10 cellular contexts compared by ENCODE assay signal in genomic region chr2:109125595-109126500, GRCh38. TPM values are rescaled to one million over a fixed set of nuclear protein-coding genes. Genes with fewer than 3 reads are reported as not detected.
A peak's percentile ranks its signal among the peaks of the same experiment; 100 is the strongest.
DNase-seq lines count a peak whose midpoint lies in the region; ATAC-seq and TF ChIP-seq lines count a peak whose summit lies in the region.
"Had no signal": no experiment of that assay in that cellular context is flagged by ENCODE, and none has a peak within 500 bp of the region (broad histone marks: within the 10 kb centered on the region; RNA-seq: fewer than 3 reads in every experiment).

No MANE protein-coding gene starts in this region.

- ATAC-seq in HG02610 (IDR thresholded peaks at IDR 0.05; ENCODE audit: unreplicated experiment) = no peak
- no peak for ATAC-seq in activated T-helper 17 cell treated with anti-CD3 and anti-CD28 coated beads, Interleukin-2, amount 50 U/mL, for 72 hours (replicated peaks)
- ATAC-seq in HG02588 (IDR thresholded peaks at IDR 0.05; ENCODE audit: unreplicated experiment) = no peak

- H3K9me3 ChIP-seq in AG04450 (ENCODE audit: control insufficient read depth, insufficient read depth, low read length) = peaks cover 3% of the 10 kb centered on the region; the same call in 1 of the 2 replicates
- H3K9me3 ChIP-seq: right atrium auricular region had no signal

- peaks cover 9% of the 10 kb centered on the region for H3K36me3 Mint-ChIP-seq in activated T-helper 17 cell treated with anti-CD3 and anti-CD28 coated beads, Interleukin-2, amount 50 U/mL, for 72 hours (ENCODE audit: low read depth)

- DNase-seq in AG04450 (ENCODE audit: low read depth, low spot score) = peak; percentile 90
- peak; percentile 92 for DNase-seq in H4 (ENCODE audit: low spot score)
- peak; percentile 30 for DNase-seq in T1000 (lab: John Stamatoyannopoulos, UW)
- DNase-seq in iris pigment epithelial cell (ENCODE audit: low read depth) = peak; percentile 96
- DNase-seq in NK-92 (lab: John Stamatoyannopoulos, UW; ENCODE audit: unreplicated experiment) = no peak
- DNase-seq: activated CD4-positive, alpha-beta T cell treated with anti-CD3 and anti-CD28 coated beads, Interleukin-2, amount 10 ng/mL, durations not matched to agents 7 days and 5 days had no signal

- peaks cover 8% of the 10 kb centered on the region for H3K4me1 Mint-ChIP-seq in activated T-helper 17 cell treated with anti-CD3 and anti-CD28 coated beads, Interleukin-2, amount 50 U/mL, for 72 hours

- no peak overlapping the region for H3K27ac Mint-ChIP-seq in activated T-helper 17 cell treated with anti-CD3 and anti-CD28 coated beads, Interleukin-2, amount 50 U/mL, for 72 hours
- H3K27ac Mint-ChIP-seq: activated CD4-positive, alpha-beta T cell treated with anti-CD3 and anti-CD28 coated beads, Interleukin-2, amount 10 ng/mL, durations not matched to agents 7 days and 5 days had no signal

- CTCF ChIA-PET in AG04450 (lab: Charles Lee) = interaction anchor here (0.9 to 3.5 kb wide), 2 partner anchors 384 to 420 kb away, joined by 4 to 30 read pairs; no protein-coding TSS in a partner anchor

- peak overlapping the region; percentile 25; the same call in 1 of the 2 replicates for H3K4me3 ChIP-seq in AG04450 (ENCODE audit: low read depth, low read length)
- H3K4me3 ChIP-seq: right atrium auricular region had no signal

- peaks cover 49% of the 10 kb centered on the region for H3K27me3 Mint-ChIP-seq in activated T-helper 17 cell treated with anti-CD3 and anti-CD28 coated beads, Interleukin-2, amount 50 U/mL, for 72 hours

- H3K4me3 Mint-ChIP-seq in activated T-helper 17 cell treated with anti-CD3 and anti-CD28 coated beads, Interleukin-2, amount 50 U/mL, for 72 hours = no peak overlapping the region
- H3K4me3 Mint-ChIP-seq: activated CD4-positive, alpha-beta T cell treated with anti-CD3 and anti-CD28 coated beads, Interleukin-2, amount 10 ng/mL, durations not matched to agents 7 days and 5 days had no signal

- no peaks in the 10 kb centered on the region for H3K9me3 Mint-ChIP-seq in activated T-helper 17 cell treated with anti-CD3 and anti-CD28 coated beads, Interleukin-2, amount 50 U/mL, for 72 hours
- H3K9me3 Mint-ChIP-seq: activated CD4-positive, alpha-beta T cell treated with anti-CD3 and anti-CD28 coated beads, Interleukin-2, amount 10 ng/mL, durations not matched to agents 7 days and 5 days had no signal

- POLR2A ChIA-PET in AG04450 (lab: Yijun Ruan, JAX) = interaction anchor here (0.8 to 1.1 kb wide), 2 partner anchors 46 to 84 kb away, joined by 3 to 6 read pairs; no protein-coding TSS in a partner anchor

- peak overlapping the region; percentile 93 for H3K27ac ChIP-seq in AG04450 (ENCODE audit: low read depth, low read length)
- H3K27ac ChIP-seq: right atrium auricular region had no signal

- no peak for TF ChIP-seq CTCF in AG04450 (IDR thresholded peaks at IDR 0.05; ENCODE audit: low read depth, low read length)

- H3K27me3 ChIP-seq in AG04450 (ENCODE audit: control insufficient read depth, insufficient read depth, low read length) = peaks cover 19% of the 10 kb centered on the region
- H3K27me3 ChIP-seq: right atrium auricular region had no signal

RNA-seq across cellular contexts. Expression of gene SH3RF3, which starts 3.2 kb away (rescaled TPM):
- 5.7 and 7.0 TPM in 2 replicates for polyA plus RNA-seq in AG04450 (2011; rRNA removed)
- polyA minus RNA-seq in AG04450 (2011; rRNA and poly(A)+ RNA removed) = 10.5 and 13.1 TPM in 2 replicates
- total RNA-seq in H4 (2014; rRNA removed; shearing (Covaris generic)) = 0.45 and 0.87 TPM in 2 replicates
- total RNA-seq in activated T-helper 17 cell treated with anti-CD3 and anti-CD28 coated beads, Interleukin-2, amount 50 U/mL, for 72 hours = under 1 TPM in 1 of 2 donors, not detected in 1; 0.05 TPM
